Comparison of ENCODE assay signal across 21 cellular contexts in the genomic region with DNA sequence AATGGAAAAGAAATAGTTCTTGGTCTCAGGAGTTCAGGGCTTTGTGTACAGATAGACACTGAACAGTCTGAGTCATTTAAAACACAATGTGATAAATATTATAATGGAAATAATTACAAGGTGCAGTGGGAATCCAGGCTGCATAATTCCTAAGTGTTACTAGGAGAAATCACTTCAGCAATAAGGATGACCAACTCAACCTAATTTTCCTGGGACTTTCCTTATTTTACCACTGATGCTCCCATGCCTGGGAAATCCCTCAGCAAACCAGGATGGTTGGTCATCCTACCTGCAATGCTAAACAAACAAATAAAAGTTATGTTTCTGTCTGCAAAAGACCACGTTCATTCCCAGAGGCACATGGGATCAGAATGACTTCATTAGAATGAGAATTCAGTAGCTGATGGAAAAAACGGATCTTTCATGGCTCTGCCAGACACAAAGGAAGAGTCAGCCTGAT.
DNase-seq lines count a peak whose midpoint lies in the region; ATAC-seq and TF ChIP-seq lines count a peak whose summit lies in the region.
"Had no signal": no experiment of that assay in that cellular context is flagged by ENCODE, and none has a peak within 500 bp of the region (broad histone marks: within the 10 kb centered on the region; RNA-seq: fewer than 3 reads in every experiment).

No MANE protein-coding gene starts in this region.

- no peak for TF ChIP-seq CTCF in hepatocyte (IDR thresholded peaks at IDR 0.05; ENCODE audit: poor library complexity)
- TF ChIP-seq CTCF in tibial artery (IDR thresholded peaks at IDR 0.05) = no peak

- CTCF ChIA-PET in activated CD4-positive, alpha-beta memory T cell treated with anti-CD3 and anti-CD28 coated beads for 36 hours (lab: Charles Lee) = interaction anchor here (1.0 to 1.5 kb wide), 2 partner anchors 32 to 140 kb away, joined by 3 read pairs; no protein-coding TSS in a partner anchor
- CTCF ChIA-PET in activated CD4-positive, alpha-beta memory T cell treated with anti-CD3 and anti-CD28 coated beads, Interleukin-2, amount 10 ng/mL, durations not matched to agents 7 days and 5 days (lab: Charles Lee) = interaction anchor here (0.6 kb wide), 1 partner anchor 114 kb away, joined by 3 read pairs; no protein-coding TSS in a partner anchor

- DNase-seq in activated CD4-positive, alpha-beta memory T cell treated with anti-CD3 and anti-CD28 coated beads for 36 hours = no peak
- DNase-seq in activated CD4-positive, alpha-beta memory T cell treated with anti-CD3 and anti-CD28 coated beads, Interleukin-2, amount 10 ng/mL, durations not matched to agents 7 days and 5 days = no peak
- DNase-seq in adipocyte (ENCODE audit: low read depth) (peak; percentile 57), hepatocyte (ENCODE audit: low spot score) (no peak), tibial artery (no peak), medulla oblongata (ENCODE audit: extremely low spot score) (no peak)
- DNase-seq: activated gamma-delta T cell treated with Interleukin-2 at 50 U/mL for 16 hours; brain microvascular endothelial cell; effector CD4-positive, alpha-beta T cell; GDM1; NCI-H2081 treated with DMSO at 0.1 percent for 48 hours; right cardiac atrium; stimulated activated CD4-positive, alpha-beta T cell treated with anti-CD3 and anti-CD28 coated beads, Interleukin-2, amount 100 ng/mL, for 24 hours; T-cell had no signal

- H3K4me3 ChIP-seq in adipocyte (ENCODE audit: low read length) (no peak overlapping the region), hepatocyte (no peak overlapping the region), tibial artery (no peak overlapping the region)
- H3K4me3 ChIP-seq: lung had no signal

- H3K27me3 Mint-ChIP-seq in activated CD4-positive, alpha-beta memory T cell treated with anti-CD3 and anti-CD28 coated beads for 36 hours = no peaks in the 10 kb centered on the region
- no peaks in the 10 kb centered on the region for H3K27me3 Mint-ChIP-seq in activated CD4-positive, alpha-beta memory T cell treated with anti-CD3 and anti-CD28 coated beads, Interleukin-2, amount 10 ng/mL, durations not matched to agents 7 days and 5 days
- H3K27me3 Mint-ChIP-seq: T-cell had no signal

- peaks cover 37% of the 10 kb centered on the region for H3K4me1 ChIP-seq in adipocyte (ENCODE audit: control insufficient read depth, insufficient read depth, low read length)
- no peaks in the 10 kb centered on the region for H3K4me1 ChIP-seq in hepatocyte (ENCODE audit: insufficient read depth)
- peaks cover 0 to 46% (median 8%) of the 10 kb centered on the region in 4 donors for H3K4me1 ChIP-seq in tibial artery

- WGBS in hepatocyte (ENCODE audit: low lambda C conversion rate, missing lambda C conversion rate) = 66% methylated on average over 2 of the region's 2 CpGs

- peaks cover 18% of the 10 kb centered on the region for H3K9me3 Mint-ChIP-seq in activated CD4-positive, alpha-beta memory T cell treated with anti-CD3 and anti-CD28 coated beads for 36 hours
- peaks cover 22% of the 10 kb centered on the region for H3K9me3 Mint-ChIP-seq in activated CD4-positive, alpha-beta memory T cell treated with anti-CD3 and anti-CD28 coated beads, Interleukin-2, amount 10 ng/mL, durations not matched to agents 7 days and 5 days
- H3K9me3 Mint-ChIP-seq: neural crest cell had no signal

- H3K4me3 Mint-ChIP-seq in activated CD4-positive, alpha-beta memory T cell treated with anti-CD3 and anti-CD28 coated beads for 36 hours = no peak overlapping the region
- H3K4me3 Mint-ChIP-seq in activated CD4-positive, alpha-beta memory T cell treated with anti-CD3 and anti-CD28 coated beads, Interleukin-2, amount 10 ng/mL, durations not matched to agents 7 days and 5 days = no peak overlapping the region
- H3K4me3 Mint-ChIP-seq: neural crest cell, T-cell, WTC11 had no signal

- no peak overlapping the region for H3K4me2 ChIP-seq in hepatocyte

- no peaks in the 10 kb centered on the region for H3K27me3 ChIP-seq in adipocyte (replicated peaks; ENCODE audit: control insufficient read depth, insufficient read depth, low read length)
- no peaks in the 10 kb centered on the region for H3K27me3 ChIP-seq in hepatocyte
- no peaks in the 10 kb centered on the region for H3K27me3 ChIP-seq in tibial artery
- H3K27me3 ChIP-seq: brain microvascular endothelial cell had no signal

- H4K20me1 ChIP-seq in hepatocyte (ENCODE audit: insufficient read depth, poor library complexity, severe bottlenecking) = no peaks in the 10 kb centered on the region

- H3K9ac ChIP-seq in adipocyte (ENCODE audit: low read length) = no peak overlapping the region

- no peaks in the 10 kb centered on the region for H3K79me2 ChIP-seq in hepatocyte

- no peaks in the 10 kb centered on the region for H3K36me3 ChIP-seq in adipocyte (ENCODE audit: control insufficient read depth, insufficient read depth, low read length, severe bottlenecking)
- H3K36me3 ChIP-seq in hepatocyte (replicated peaks; ENCODE audit: insufficient read depth, low read depth) = no peaks in the 10 kb centered on the region
- no peaks in the 10 kb centered on the region for H3K36me3 ChIP-seq in tibial artery
- H3K36me3 ChIP-seq: brain microvascular endothelial cell had no signal

- H3K27ac ChIP-seq in hepatocyte = peak overlapping the region; percentile 44
- peak overlapping the region; percentile 78 to 82 for H3K27ac ChIP-seq in tibial artery
- H3K27ac ChIP-seq: brain microvascular endothelial cell had no signal

- H3K27ac Mint-ChIP-seq in activated CD4-positive, alpha-beta memory T cell treated with anti-CD3 and anti-CD28 coated beads for 36 hours = peak overlapping the region; percentile 94
- no peak overlapping the region for H3K27ac Mint-ChIP-seq in activated CD4-positive, alpha-beta memory T cell treated with anti-CD3 and anti-CD28 coated beads, Interleukin-2, amount 10 ng/mL, durations not matched to agents 7 days and 5 days
- H3K27ac Mint-ChIP-seq: T-cell, WTC11 had no signal

- H2AFZ ChIP-seq in hepatocyte = no peak overlapping the region

- H3K4me1 Mint-ChIP-seq in activated CD4-positive, alpha-beta memory T cell treated with anti-CD3 and anti-CD28 coated beads for 36 hours (ENCODE audit: low read depth) = peaks cover 50% of the 10 kb centered on the region
- H3K4me1 Mint-ChIP-seq in activated CD4-positive, alpha-beta memory T cell treated with anti-CD3 and anti-CD28 coated beads, Interleukin-2, amount 10 ng/mL, durations not matched to agents 7 days and 5 days = peaks cover 78% of the 10 kb centered on the region

- H3K9me3 ChIP-seq in adipocyte (ENCODE audit: control insufficient read depth, low read length) (no peaks in the 10 kb centered on the region), hepatocyte (ENCODE audit: low read depth) (no peaks in the 10 kb centered on the region), tibial artery (no peaks in the 10 kb centered on the region)

- no peaks in the 10 kb centered on the region for H3K9me2 ChIP-seq in hepatocyte (replicated peaks; ENCODE audit: insufficient read depth)

- POLR2A ChIA-PET in activated CD4-positive, alpha-beta memory T cell treated with anti-CD3 and anti-CD28 coated beads for 36 hours (lab: Charles Lee) = interaction anchor here (4.7 kb wide), 1 partner anchor 17 kb away, joined by 31 read pairs; no protein-coding TSS in a partner anchor
- POLR2A ChIA-PET in activated CD4-positive, alpha-beta memory T cell treated with anti-CD3 and anti-CD28 coated beads, Interleukin-2, amount 10 ng/mL, durations not matched to agents 7 days and 5 days (lab: Charles Lee) = interaction anchor here (3.6 to 11.3 kb wide), 4 partner anchors 18 to 328 kb away, joined by 17 to 155 read pairs (median 77); a partner anchor contains a TSS

- peaks cover 14% of the 10 kb centered on the region for H3K36me3 Mint-ChIP-seq in activated CD4-positive, alpha-beta memory T cell treated with anti-CD3 and anti-CD28 coated beads for 36 hours
- H3K36me3 Mint-ChIP-seq in activated CD4-positive, alpha-beta memory T cell treated with anti-CD3 and anti-CD28 coated beads, Interleukin-2, amount 10 ng/mL, durations not matched to agents 7 days and 5 days (ENCODE audit: low read depth) = peaks cover 44% of the 10 kb centered on the region

- no peak for ATAC-seq in HG03432 (IDR thresholded peaks at IDR 0.05; ENCODE audit: unreplicated experiment)
- ATAC-seq in GM19328 (IDR thresholded peaks at IDR 0.05; ENCODE audit: unreplicated experiment) = no peak
- ATAC-seq: HCT116, HepG2, right cardiac atrium, T-cell, WTC11 had no signal

- intact Hi-C loops in activated CD4-positive, alpha-beta memory T cell treated with anti-CD3 and anti-CD28 coated beads for 36 hours (cut with micrococcal nuclease) = loop anchor here (2.0 to 5.0 kb wide), 3 partner anchors 188 to 298 kb away; a partner anchor contains a TSS
- intact Hi-C loops in tibial artery (cut with DNase I; ENCODE audit: low total_unique reads) = no loop called here
